In genomic region chr18:38611036-38611964, GRCh38 we compare ENCODE assay signal across 11 cellular contexts.
DNase-seq lines count a peak whose midpoint lies in the region; ATAC-seq, FAIRE-seq and TF ChIP-seq lines count a peak whose summit lies in the region.
"Had no signal": no experiment of that assay in that cellular context is flagged by ENCODE, and none has a peak within 500 bp of the region (broad histone marks: within the 10 kb centered on the region; RNA-seq: fewer than 3 reads in every experiment).

No MANE protein-coding gene starts in this region.

- ATAC-seq in GM19372 (IDR thresholded peaks at IDR 0.05; ENCODE audit: low read depth, unreplicated experiment) (peak; percentile 75), HG03039 (IDR thresholded peaks at IDR 0.05; ENCODE audit: unreplicated experiment) (peak; percentile 78), activated B cell treated with CpG ODN at 0.5 μM for 24 hours (ENCODE audit: low read depth) (peak; percentile 70)

- no peaks in the 10 kb centered on the region for H3K36me3 ChIP-seq in small intestine (ENCODE audit: control insufficient read depth in 2 of 2, insufficient read depth in 2 of 2, low read length in 2 of 2)
- H3K36me3 ChIP-seq: breast epithelium had no signal

- no peaks in the 10 kb centered on the region for H3K9me3 Mint-ChIP-seq in activated B cell treated with CpG ODN at 0.5 μM for 24 hours

- no peak overlapping the region for H3K4me3 Mint-ChIP-seq in activated B cell treated with CpG ODN at 0.5 μM for 24 hours

- H3K27ac ChIP-seq in small intestine (ENCODE audit: low read depth in 1 of 2, low read length in 1 of 2) = no peak overlapping the region
- H3K27ac ChIP-seq: breast epithelium, psoas muscle had no signal

- intact Hi-C loops in activated B cell treated with CpG ODN at 0.5 μM for 24 hours (cut with micrococcal nuclease) = loop anchor here (1.0 kb wide), 1 partner anchor 330 kb away; no protein-coding TSS in a partner anchor

- H3K27ac Mint-ChIP-seq in activated B cell treated with CpG ODN at 0.5 μM for 24 hours = peak overlapping the region; percentile 50

- FAIRE-seq in small intestine (lab: Jason Lieb, UNC) = no peak

- CTCF ChIA-PET in activated B cell treated with CpG ODN at 0.5 μM for 24 hours (lab: Charles Lee) = no interaction called here

- TF ChIP-seq CTCF in GM13977 (IDR thresholded peaks at IDR 0.05; ENCODE audit: extremely low read depth, insufficient read depth, missing control alignments) (no peak), activated B cell treated with CpG ODN at 0.5 μM for 24 hours (IDR thresholded peaks at IDR 0.05) (no peak)

- in situ Hi-C loops in GM13977 (cut with MboI; ENCODE audit: low pct_unique_long_range_greater_than_20kb, low sequenced_read_pairs, unreplicated experiment) = loop anchor here (25.0 kb wide), 1 partner anchor 326 kb away; no protein-coding TSS in a partner anchor

- peak; percentile 11 for DNase-seq in GM13977 (ENCODE audit: low spot score)
- no peak for DNase-seq in activated B cell treated with CpG ODN at 0.5 μM for 24 hours
- DNase-seq in small intestine = no peak
- no peak for DNase-seq in DMS 273 treated with DMSO at 0.1 percent for 48 hours (lab: John Stamatoyannopoulos, UW)
- no peak for DNase-seq in hypothalamus (lab: John Stamatoyannopoulos, UW)
- no peak for DNase-seq in hippocampal formation (lab: John Stamatoyannopoulos, UW)
- DNase-seq: psoas muscle, T-helper 9 cell had no signal

- H3K27me3 Mint-ChIP-seq in activated B cell treated with CpG ODN at 0.5 μM for 24 hours = no peaks in the 10 kb centered on the region

- 71 to 81% (median 71%) methylated on average over 9 of the region's 9 CpGs for WGBS in small intestine, 3 donors

- H3K9me3 ChIP-seq in small intestine (ENCODE audit: control insufficient read depth, low read depth) = no peaks in the 10 kb centered on the region
- H3K9me3 ChIP-seq: breast epithelium, psoas muscle had no signal

- peaks cover 0 to 2% of the 10 kb centered on the region in 2 donors for H3K27me3 ChIP-seq in small intestine (ENCODE audit: control insufficient read depth in 2 of 2, insufficient read depth in 2 of 2, low read length in 2 of 2)
- H3K27me3 ChIP-seq: breast epithelium had no signal

- POLR2A ChIA-PET in activated B cell treated with CpG ODN at 0.5 μM for 24 hours (lab: Charles Lee) = interaction anchor here (0.7 kb wide), 1 partner anchor 48 kb away, joined by 12 read pairs; no protein-coding TSS in a partner anchor

- H3K36me3 Mint-ChIP-seq in activated B cell treated with CpG ODN at 0.5 μM for 24 hours (ENCODE audit: low read depth) = no peaks in the 10 kb centered on the region

- H3K4me1 ChIP-seq in small intestine (ENCODE audit: control insufficient read depth in 2 of 2, insufficient read depth in 1 of 2, low read depth in 1 of 2, low read length in 1 of 2) = no peaks in the 10 kb centered on the region
- H3K4me1 ChIP-seq: breast epithelium, psoas muscle had no signal

- peaks cover 8% of the 10 kb centered on the region for H3K4me1 Mint-ChIP-seq in activated B cell treated with CpG ODN at 0.5 μM for 24 hours

- no peak overlapping the region for H3K4me3 ChIP-seq in small intestine (ENCODE audit: low read depth in 1 of 2, low read length in 2 of 2)
- H3K4me3 ChIP-seq: breast epithelium, psoas muscle had no signal
